1 cellular context compared by ENCODE assay signal in genomic region chr17:81711814-81712467, GRCh38.
TF ChIP-seq lines count a peak whose summit lies in the region.

SLC25A10 (plus strand) TSS chr17:81712284; CDS start chr17:81712427, 143 bp downstream.

TF ChIP-seq in HepG2, 621 proteins besides CTCF, POLR2A, EP300 and RAD21 (continued from another document and continues in another):
- TF ChIP-seq ZBTB40 (IDR thresholded peaks at IDR 0.05) (no peak), ZBTB40 (CRISPR knock-in tag; IDR thresholded peaks at IDR 0.05) (peak; percentile 93), ZNF503 (CRISPR knock-in tag; IDR thresholded peaks at IDR 0.05) (peak; percentile 91), RERE (CRISPR knock-in tag; IDR thresholded peaks at IDR 0.05; ENCODE audit: low read depth) (peak; percentile 92), ZNF512 (CRISPR knock-in tag; IDR thresholded peaks at IDR 0.05) (peak; percentile 85; the same call in 1 of the 2 replicates), ZNF281 (CRISPR knock-in tag; IDR thresholded peaks at IDR 0.05; ENCODE audit: borderline replicate concordance) (peak; percentile 99), SETDB1 (CRISPR knock-in tag; IDR thresholded peaks at IDR 0.05; ENCODE audit: borderline replicate concordance) (no peak; the same call in 1 of the 2 replicates), MYNN (CRISPR knock-in tag; IDR thresholded peaks at IDR 0.05; ENCODE audit: low read depth) (0 out of 2 replicates have a peak, but pooled peaks have one; percentile 63), ZBTB1 (CRISPR knock-in tag; IDR thresholded peaks at IDR 0.05; ENCODE audit: borderline replicate concordance) (peak; percentile 52; the same call in 1 of the 2 replicates), ZNF260 (CRISPR knock-in tag; IDR thresholded peaks at IDR 0.05; ENCODE audit: borderline replicate concordance, low read depth) (0 out of 2 replicates have a peak, but pooled peaks have one; percentile 90), ZFP90 (CRISPR knock-in tag; IDR thresholded peaks at IDR 0.05; ENCODE audit: borderline replicate concordance) (peak; percentile 93), RNF219 (CRISPR knock-in tag; IDR thresholded peaks at IDR 0.05) (no peak), ZNF550 (CRISPR knock-in tag; IDR thresholded peaks at IDR 0.05; ENCODE audit: borderline replicate concordance) (peak; percentile 99; the same call in 1 of the 2 replicates), MIER3 (CRISPR knock-in tag; IDR thresholded peaks at IDR 0.05; ENCODE audit: borderline replicate concordance) (peak; percentile 98), ZNF124 (CRISPR knock-in tag; IDR thresholded peaks at IDR 0.05) (peak; percentile 99), ZNF292 (CRISPR knock-in tag; IDR thresholded peaks at IDR 0.05; ENCODE audit: borderline replicate concordance, low read depth) (peak; percentile 46; the same call in 1 of the 2 replicates), ZNF761 (CRISPR knock-in tag; conservative IDR thresholded peaks at IDR 0.05) (peak; percentile 78; the same call in 1 of the 2 replicates), MED8 (CRISPR knock-in tag; IDR thresholded peaks at IDR 0.05; ENCODE audit: insufficient replicate concordance) (peak; percentile 88), ZNF362 (CRISPR knock-in tag; IDR thresholded peaks at IDR 0.05; ENCODE audit: borderline replicate concordance) (peak; percentile 71; the same call in 1 of the 2 replicates), NCOA1 (CRISPR knock-in tag; IDR thresholded peaks at IDR 0.05) (peak; percentile 94), THAP8 (CRISPR knock-in tag; IDR thresholded peaks at IDR 0.05; ENCODE audit: borderline replicate concordance) (peak; percentile 86)
